8 cellular contexts compared by ENCODE assay signal in genomic region chr19:18919086-18919894, GRCh38. TPM values are rescaled to one million over a fixed set of nuclear protein-coding genes. Genes with fewer than 3 reads are reported as not detected.
DNase-seq lines count a peak whose midpoint lies in the region; ATAC-seq, FAIRE-seq and TF ChIP-seq lines count a peak whose summit lies in the region.

TSS of gene COPE (minus strand) at chr19:18919387. CDS start at chr19:18919348, 39 bp downstream.
TSS of gene DDX49 (plus strand) at chr19:18919715. CDS start at chr19:18919742, 27 bp downstream.

- intact Hi-C loops in OCI-LY7 (cut with micrococcal nuclease; ENCODE audit: unreplicated experiment) (loop anchor here (1.0 kb wide), 1 partner anchor 67 kb away; no protein-coding TSS in a partner anchor), endothelial cell of umbilical vein (cut with micrococcal nuclease) (loop anchor here (1.0 to 10.0 kb wide), 8 partner anchors 22 to 464 kb away; partner anchors contain the start of gene HOMER3)

- H3K27me3 ChIP-seq in endothelial cell of umbilical vein (ENCODE audit: control insufficient read depth in 2 of 2, insufficient read depth in 2 of 2, low read length in 2 of 2), result no peaks in the 10 kb centered on the region

- H3K36me3 ChIP-seq in OCI-LY7 (ENCODE audit: insufficient read depth, low read length) (peaks cover 54% of the 10 kb centered on the region), endothelial cell of umbilical vein (ENCODE audit: control insufficient read depth in 2 of 2, extremely low read depth in 1 of 2, insufficient read depth in 2 of 2, low read length in 2 of 2) (peaks cover 11 to 25% of the 10 kb centered on the region in 2 experiments)

- TF ChIP-seq CTCF in OCI-LY7 (conservative IDR thresholded peaks at IDR 0.05; ENCODE audit: low read length) (no peak), endothelial cell of umbilical vein (IDR thresholded peaks at IDR 0.05; ENCODE audit: extremely low read depth in 1 of 2, insufficient read depth in 1 of 2, low read depth in 1 of 2, low read length in 2 of 2) (no peak)

- dilution Hi-C loops in endothelial cell of umbilical vein (cut with MboI; ENCODE audit: extremely low pct_ligation_motif_present, low sequenced_read_pairs), result no loop called here

- no peaks in the 10 kb centered on the region for H3K9me1 ChIP-seq in endothelial cell of umbilical vein (replicated peaks; ENCODE audit: control insufficient read depth, extremely low read depth, insufficient read depth, low read length)

- peak within 1 kb of the TSS; percentile 60; the same call in 1 of the 2 replicates for H2AFZ ChIP-seq in OCI-LY7 (ENCODE audit: low read length)
- peak within 1 kb of the TSS; percentile 61 for H2AFZ ChIP-seq in endothelial cell of umbilical vein (ENCODE audit: low read depth, low read length)

- H4K20me1 ChIP-seq in OCI-LY7 (ENCODE audit: insufficient read depth, low read length), result peaks cover 5% of the 10 kb centered on the region; the same call in 1 of the 2 replicates
- peaks cover 2% of the 10 kb centered on the region for H4K20me1 ChIP-seq in endothelial cell of umbilical vein (replicated peaks; ENCODE audit: control insufficient read depth, extremely low read depth, insufficient read depth, low read length)

- H3K27ac ChIP-seq in OCI-LY7 (ENCODE audit: low read depth, low read length, poor library complexity, severe bottlenecking), result peak within 1 kb of the TSS; percentile 63
- H3K27ac ChIP-seq in endothelial cell of umbilical vein (ENCODE audit: insufficient read depth, low read depth, low read length), result peak within 1 kb of the TSS; percentile 87

- H3K9me2 ChIP-seq in OCI-LY7 (ENCODE audit: insufficient read depth, low read length), result no peaks in the 10 kb centered on the region

- CTCF ChIA-PET in OCI-LY7 (lab: Charles Lee; ENCODE audit: unreplicated experiment), result interaction anchor here (0.6 to 1.0 kb wide), 2 partner anchors 19 to 255 kb away, joined by 3 to 4 read pairs; no protein-coding TSS in a partner anchor
- CTCF ChIA-PET in endothelial cell of umbilical vein (lab: Charles Lee), result interaction anchor here (0.6 to 2.3 kb wide), 9 partner anchors 23 to 330 kb away, joined by 3 to 23 read pairs (median 3); partner anchors contain the start of genes CERS1 and REX1BD

- BruUV-seq in OCI-LY7 (replicated peaks; lab: Mats Ljungman, UMichigan) (no TSS peak), endothelial cell of umbilical vein (replicated peaks; lab: Mats Ljungman, UMichigan) (no TSS peak)

- ATAC-seq in GM21515 (IDR thresholded peaks at IDR 0.05; ENCODE audit: unreplicated experiment), result peak; percentile 86

- DNase-seq in D341Med (ENCODE audit: low spot score) (peak; percentile 95), HuH-7.5 (ENCODE audit: low spot score) (peak; percentile 100), OCI-LY7 (ENCODE audit: low spot score) (peak; percentile 100), activated T-cell treated with anti-CD3 and anti-CD28 coated beads for 1 hour (ENCODE audit: low read depth) (peak; percentile 93), endothelial cell of umbilical vein (ENCODE audit: low read depth, low spot score) (peak; percentile 100), midbrain (lab: John Stamatoyannopoulos, UW) (peak; percentile 100)
- DNase-seq in stimulated activated CD8-positive, alpha-beta memory T cell treated with anti-CD3 and anti-CD28 coated beads, Interleukin-2, amount 100 ng/mL, for 1 hour (ENCODE audit: low read depth in 2 of 2), result peak; percentile 92 to 96

- H3K4me3 ChIP-seq in OCI-LY7 (ENCODE audit: low read depth, low read length, poor library complexity, severe bottlenecking) (peak within 1 kb of the TSS; percentile 96), endothelial cell of umbilical vein (replicated peaks in 1 of 3; ENCODE audit: insufficient read depth in 1 of 3, low read depth in 1 of 3, low read length in 3 of 3) (peak within 1 kb of the TSS; percentile 82 to 99 (median 94))

- H3K9me3 ChIP-seq in OCI-LY7 (ENCODE audit: low read length) (no peaks in the 10 kb centered on the region), endothelial cell of umbilical vein (replicated peaks; ENCODE audit: control insufficient read depth, insufficient read depth, low read length) (no peaks in the 10 kb centered on the region)

- peak; percentile 100 for FAIRE-seq in endothelial cell of umbilical vein (lab: Jason Lieb, UNC)

- H3K4me2 ChIP-seq in OCI-LY7 (ENCODE audit: low read length) (peak within 1 kb of the TSS; percentile 98), endothelial cell of umbilical vein (ENCODE audit: insufficient read depth, low read length) (peak within 1 kb of the TSS; percentile 89)

- POLR2A ChIA-PET in OCI-LY7 (lab: Charles Lee) (interaction anchor here (0.7 to 1.7 kb wide), 13 partner anchors 9 to 238 kb away, joined by 3 to 8 read pairs (median 3); no protein-coding TSS in a partner anchor), endothelial cell of umbilical vein (lab: Charles Lee) (interaction anchor here (0.6 to 1.2 kb wide), 4 partner anchors 11 to 68 kb away, joined by 3 to 5 read pairs (median 4); no protein-coding TSS in a partner anchor)

- H3K79me2 ChIP-seq in OCI-LY7 (ENCODE audit: insufficient read depth, low read depth, low read length), result peaks cover 48% of the 10 kb centered on the region
- H3K79me2 ChIP-seq in endothelial cell of umbilical vein (ENCODE audit: control insufficient read depth, insufficient read depth, low read length), result peaks cover 49% of the 10 kb centered on the region

- TF ChIP-seq POLR2A in endothelial cell of umbilical vein (IDR thresholded peaks at IDR 0.05; ENCODE audit: low read depth, low read length), result peak; percentile 78

- H3K4me1 ChIP-seq in OCI-LY7 (ENCODE audit: insufficient read depth, low read length, poor library complexity, severe bottlenecking) (peaks cover 14% of the 10 kb centered on the region), endothelial cell of umbilical vein (ENCODE audit: control insufficient read depth, extremely low read depth, insufficient read depth, low read length) (peaks cover 13% of the 10 kb centered on the region)

- H3K9ac ChIP-seq in endothelial cell of umbilical vein (replicated peaks; ENCODE audit: extremely low read depth, insufficient read depth, low read length), result peak within 1 kb of the TSS; percentile 98

TF ChIP-seq in endothelial cell of umbilical vein, 7 proteins besides CTCF, POLR2A, EP300 and RAD21:
- TF ChIP-seq MAX (IDR thresholded peaks at IDR 0.05; ENCODE audit: insufficient read depth, insufficient read length), result peak; percentile 59
- TF ChIP-seq POLR2AphosphoS5 (IDR thresholded peaks at IDR 0.05; ENCODE audit: insufficient read depth, low read depth, low read length), result peak; percentile 81
- TF ChIP-seq GATA2 (IDR thresholded peaks at IDR 0.05; ENCODE audit: insufficient read depth, insufficient read length, low read depth, low read length), result no peak
- no peak for TF ChIP-seq MYC (IDR thresholded peaks at IDR 0.05; ENCODE audit: low read depth, low read length)
- peak; percentile 4 for TF ChIP-seq JUN (IDR thresholded peaks at IDR 0.05; ENCODE audit: borderline replicate concordance, insufficient read depth, insufficient read length, low read depth)
- TF ChIP-seq FOS (IDR thresholded peaks at IDR 0.05; ENCODE audit: borderline replicate concordance, insufficient read depth, low read length), result peak; percentile 34
- no peak for TF ChIP-seq EZH2 (IDR thresholded peaks at IDR 0.05; ENCODE audit: borderline replicate concordance, low read depth, low read length, severe bottlenecking)
TF ChIP-seq in endothelial cell of umbilical vein: peak in this region for 4.

RNA-seq across cellular contexts. Expression of gene COPE, which starts in this region (rescaled TPM):
- 225 and 255 TPM in 2 replicates for total RNA-seq in OCI-LY7 (2014; rRNA removed; shearing (Covaris generic))
- total RNA-seq in OCI-LY7 (2022), result 231 and 256 TPM in 2 replicates
- 239 and 252 TPM in 2 replicates for total RNA-seq in endothelial cell of umbilical vein
- 407 and 557 TPM in 2 replicates for polyA plus RNA-seq in endothelial cell of umbilical vein
- polyA plus RNA-seq in endothelial cell of umbilical vein (2011; cell fraction: cytosol; rRNA removed), result 209 and 297 TPM in 2 replicates
- polyA plus RNA-seq in endothelial cell of umbilical vein (2011; cell fraction: nucleus; rRNA removed), result 158 and 185 TPM in 2 replicates
- 171 and 230 TPM in 2 replicates for polyA plus RNA-seq in endothelial cell of umbilical vein (2012)
- polyA minus RNA-seq in endothelial cell of umbilical vein, result 136 and 146 TPM in 2 replicates
- polyA minus RNA-seq in endothelial cell of umbilical vein (2011; cell fraction: cytosol; rRNA and poly(A)+ RNA removed), result 121 TPM
- 53.9 and 83.6 TPM in 2 replicates for polyA minus RNA-seq in endothelial cell of umbilical vein (2011; cell fraction: nucleus; rRNA and poly(A)+ RNA removed)

RNA-seq across cellular contexts. Expression of gene DDX49, which starts in this region (rescaled TPM):
- 69.3 and 82.4 TPM in 2 replicates for total RNA-seq in OCI-LY7 (2014; rRNA removed; shearing (Covaris generic))
- 53.7 and 63.7 TPM in 2 replicates for total RNA-seq in OCI-LY7 (2022)
- 47.7 and 51.9 TPM in 2 replicates for total RNA-seq in endothelial cell of umbilical vein
- polyA plus RNA-seq in endothelial cell of umbilical vein, result 60.1 and 61.8 TPM in 2 replicates
- 39.0 and 47.3 TPM in 2 replicates for polyA plus RNA-seq in endothelial cell of umbilical vein (2011; cell fraction: cytosol; rRNA removed)
- 46.8 and 57.5 TPM in 2 replicates for polyA plus RNA-seq in endothelial cell of umbilical vein (2011; cell fraction: nucleus; rRNA removed)
- polyA plus RNA-seq in endothelial cell of umbilical vein (2012), result 34.2 and 35.0 TPM in 2 replicates
- polyA minus RNA-seq in endothelial cell of umbilical vein, result 52.3 and 54.3 TPM in 2 replicates
- 64.2 TPM for polyA minus RNA-seq in endothelial cell of umbilical vein (2011; cell fraction: cytosol; rRNA and poly(A)+ RNA removed)
- polyA minus RNA-seq in endothelial cell of umbilical vein (2011; cell fraction: nucleus; rRNA and poly(A)+ RNA removed), result 20.1 and 21.3 TPM in 2 replicates

Comparison
In these comparisons a context has a peak if more than half of its experiments do, and no peak if none do; other contexts are left out.
1. Peak in every context shown above with its lines: DNase-seq, ATAC-seq, H3K4me3 ChIP-seq and H3K27ac ChIP-seq.